Comparison of ENCODE assay signal across 9 cellular contexts in the genomic region with DNA sequence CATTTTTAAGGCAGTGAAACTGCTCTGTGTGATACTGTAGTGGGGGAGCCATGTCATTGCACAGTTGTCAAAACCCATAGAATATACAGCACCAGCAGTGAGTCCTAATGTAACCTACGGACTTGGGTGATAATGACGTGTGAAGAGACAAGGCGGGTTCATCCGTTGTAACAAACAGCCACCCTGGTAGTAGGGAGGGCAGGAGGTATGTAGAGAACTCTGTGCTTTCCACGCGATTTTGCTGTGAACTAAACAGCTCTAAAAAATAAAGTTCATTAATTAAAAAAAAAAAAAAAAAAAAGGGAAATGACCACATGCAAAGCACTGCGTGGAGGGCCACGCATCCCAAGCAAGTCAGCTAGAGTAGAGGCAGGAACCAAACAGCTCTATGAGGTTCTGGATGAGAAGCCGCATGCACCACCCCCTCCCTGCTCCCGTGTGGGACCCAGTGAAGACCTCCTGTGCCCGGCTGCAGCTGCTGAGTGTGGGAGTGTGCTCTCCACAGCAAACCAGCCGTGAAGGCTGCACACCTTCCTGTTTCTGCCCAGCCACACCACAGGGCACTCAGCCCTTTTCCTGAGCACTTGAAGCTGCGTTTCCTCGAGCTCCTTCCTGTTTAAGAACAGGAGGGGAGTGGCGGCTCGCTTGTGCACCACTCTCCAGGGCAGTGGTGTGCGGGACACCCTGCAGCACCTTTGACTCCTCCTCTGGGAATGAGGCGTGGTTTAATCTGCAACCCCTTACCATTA.
A peak's percentile ranks its signal among the peaks of the same experiment; 100 is the strongest.
DNase-seq lines count a peak whose midpoint lies in the region; ATAC-seq and TF ChIP-seq lines count a peak whose summit lies in the region.
"Had no signal": no experiment of that assay in that cellular context is flagged by ENCODE, and none has a peak within 500 bp of the region (broad histone marks: within the 10 kb centered on the region; RNA-seq: fewer than 3 reads in every experiment).

No MANE protein-coding gene starts in this region.

- no peaks in the 10 kb centered on the region for H3K36me3 ChIP-seq in WERI-Rb-1
- H3K36me3 ChIP-seq: pancreas had no signal

- no peaks in the 10 kb centered on the region for H3K27me3 ChIP-seq in WERI-Rb-1 (ENCODE audit: insufficient read depth, low read depth, severe bottlenecking)
- H3K27me3 ChIP-seq: pancreas had no signal

- H3K27ac ChIP-seq in WERI-Rb-1: no peak overlapping the region
- H3K27ac ChIP-seq: pancreas had no signal

- H3K9me3 ChIP-seq in WERI-Rb-1 (ENCODE audit: severe bottlenecking): no peaks in the 10 kb centered on the region
- H3K9me3 ChIP-seq: pancreas had no signal

- TF ChIP-seq CTCF in fibroblast of pulmonary artery (IDR thresholded peaks at IDR 0.05; ENCODE audit: low read length, missing control alignments): no peak
- no peak for TF ChIP-seq CTCF in WERI-Rb-1 (IDR thresholded peaks at IDR 0.05; ENCODE audit: low read depth, low read length)

- peak; percentile 71 for ATAC-seq in HG03196 (IDR thresholded peaks at IDR 0.05; ENCODE audit: unreplicated experiment)
- ATAC-seq in stimulated activated naive CD8-positive, alpha-beta T cell treated with anti-CD3 and anti-CD28 coated beads, Interleukin-15, Interleukin-2, amounts not matched to agents 100 U/mL and 50 U/mL, for 24 hours: peak; percentile 55

- peak; percentile 21 for DNase-seq in activated naive CD4-positive, alpha-beta T cell treated with Interleukin-2 at 50 U/mL for 16 hours
- DNase-seq in activated naive CD4-positive, alpha-beta T cell (lab: John Stamatoyannopoulos, UW): no peak
- DNase-seq in T-helper 1 cell (peak in 3 of 5 donors; percentile 15 to 68 (median 28)), fibroblast of pulmonary artery (ENCODE audit: low read depth) (peak; percentile 11), NCI-H1694 treated with DMSO at 0.1 percent for 48 hours (lab: John Stamatoyannopoulos, UW) (no peak), WERI-Rb-1 (no peak)
- DNase-seq in stimulated activated naive CD8-positive, alpha-beta T cell treated with anti-CD3 and anti-CD28 coated beads, Interleukin-15, Interleukin-2, amounts not matched to agents 100 U/mL and 50 U/mL, for 24 hours: peak; percentile 38
- DNase-seq: pancreas had no signal

- H3K4me3 ChIP-seq in fibroblast of pulmonary artery (replicated peaks; ENCODE audit: low read depth, low read length) (no peak overlapping the region), WERI-Rb-1 (ENCODE audit: low read depth, low read length) (no peak overlapping the region)
- H3K4me3 ChIP-seq: pancreas had no signal

Comparison
In these comparisons a context has a peak if more than half of its experiments do, and no peak if none do; other contexts are left out.
1. DNase-seq: peak in activated naive CD4-positive, alpha-beta T cell treated with Interleukin-2 at 50 U/mL for 16 hours (single experiment), T-helper 1 cell (3 of 5), fibroblast of pulmonary artery (single experiment) and stimulated activated naive CD8-positive, alpha-beta T cell treated with anti-CD3 and anti-CD28 coated beads, Interleukin-15, Interleukin-2, amounts not matched to agents 100 U/mL and 50 U/mL, for 24 hours (single experiment); none in activated naive CD4-positive, alpha-beta T cell (0 of 4), NCI-H1694 treated with DMSO at 0.1 percent for 48 hours (single experiment) and WERI-Rb-1 (single experiment).